In genomic region chr9:72365525-72366256, GRCh38 we compare ENCODE assay signal across 8 cellular contexts. TPM values are rescaled to one million over a fixed set of nuclear protein-coding genes. Genes with fewer than 3 reads are reported as not detected.
A peak's percentile ranks its signal among the peaks of the same experiment; 100 is the strongest.
DNase-seq lines count a peak whose midpoint lies in the region; ATAC-seq and TF ChIP-seq lines count a peak whose summit lies in the region.

No MANE protein-coding gene starts in this region.

- H3K36me3 Mint-ChIP-seq in mesothelial cell of epicardium = peaks cover 3% of the 10 kb centered on the region

- H3K27ac Mint-ChIP-seq in mesothelial cell of epicardium = peak overlapping the region; percentile 99

- DNase-seq in NOMO-1 treated with dmso at 0.1 percent for 144 hours (lab: John Stamatoyannopoulos, UW; ENCODE audit: unreplicated experiment) (peak; percentile 32), activated T-cell treated with anti-CD3 and anti-CD28 coated beads for 48 hours (ENCODE audit: low read depth) (peak; percentile 36), epithelial cell of esophagus (ENCODE audit: low read depth) (no peak), mesothelial cell of epicardium (ENCODE audit: low spot score in 2 of 2, unreplicated experiment in 2 of 2) (peak; percentile 34 to 69)
- DNase-seq in stimulated activated CD8-positive, alpha-beta memory T cell treated with anti-CD3 and anti-CD28 coated beads, Interleukin-15, amount 100 ng/mL, for 24 hours (ENCODE audit: low read depth) = peak; percentile 20

- H3K4me1 Mint-ChIP-seq in mesothelial cell of epicardium = peaks cover 35% of the 10 kb centered on the region

- peaks cover 26% of the 10 kb centered on the region for H3K4me1 ChIP-seq in BLaER1

- peak overlapping the region; percentile 94 for H3K4me3 Mint-ChIP-seq in mesothelial cell of epicardium

- peaks cover 20% of the 10 kb centered on the region; the same call in 1 of the 2 replicates for H3K36me3 ChIP-seq in BLaER1

- H3K4me3 ChIP-seq in BLaER1 (peak overlapping the region; percentile 89), epithelial cell of esophagus (ENCODE audit: low read length) (peak overlapping the region; percentile 61)

- no peaks in the 10 kb centered on the region for H3K9me3 ChIP-seq in BLaER1

- H3K9ac ChIP-seq in BLaER1 = peak overlapping the region; percentile 99

- ATAC-seq in GM19372 (IDR thresholded peaks at IDR 0.05; ENCODE audit: low read depth, unreplicated experiment) (peak; percentile 35), HG03521 (IDR thresholded peaks at IDR 0.05; ENCODE audit: unreplicated experiment) (peak; percentile 30)

- peaks cover 34% of the 10 kb centered on the region for H4K20me1 ChIP-seq in BLaER1

- no peaks in the 10 kb centered on the region for H3K9me3 Mint-ChIP-seq in mesothelial cell of epicardium

- no peaks in the 10 kb centered on the region for H3K27me3 Mint-ChIP-seq in mesothelial cell of epicardium (ENCODE audit: low read depth)

- H3K27me3 ChIP-seq in BLaER1 = no peaks in the 10 kb centered on the region

- H3K4me2 ChIP-seq in BLaER1 = peak overlapping the region; percentile 83

- no peak for TF ChIP-seq CTCF in epithelial cell of esophagus (IDR thresholded peaks at IDR 0.05; ENCODE audit: insufficient read depth, low read depth, low read length, missing control alignments)
- no peak for TF ChIP-seq CTCF in mesothelial cell of epicardium (IDR thresholded peaks at IDR 0.05; ENCODE audit: unreplicated experiment)

- peak overlapping the region; percentile 98 for H3K27ac ChIP-seq in BLaER1

RNA-seq across cellular contexts. Expression of gene ZFAND5, which starts 0.7 kb away (rescaled TPM):
- total RNA-seq in mesothelial cell of epicardium = 213 to 221 TPM (median 215 TPM) in 3 replicates
